27 cellular contexts compared by ENCODE assay signal in the genomic region with DNA sequence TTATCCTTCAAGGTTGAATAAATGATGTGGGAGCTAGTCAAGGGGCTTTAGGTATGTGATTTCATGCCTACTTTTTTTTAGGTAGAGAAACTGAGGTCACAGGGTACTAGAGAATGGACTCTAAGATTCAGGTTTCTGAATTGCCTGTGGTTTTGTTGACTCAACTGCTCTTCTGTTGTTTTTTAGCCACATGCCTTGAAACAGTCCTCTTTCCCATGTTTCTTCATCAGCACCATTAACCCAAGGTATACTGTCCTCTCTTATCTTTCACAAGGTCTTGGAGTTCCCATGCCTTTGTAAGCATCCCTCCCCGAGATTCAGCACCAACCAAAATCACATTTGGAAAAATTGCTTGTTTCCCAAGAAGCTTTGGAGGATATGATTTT.
DNase-seq lines count a peak whose midpoint lies in the region; ATAC-seq and TF ChIP-seq lines count a peak whose summit lies in the region.
"Had no signal": no experiment of that assay in that cellular context is flagged by ENCODE, and none has a peak within 500 bp of the region (broad histone marks: within the 10 kb centered on the region; RNA-seq: fewer than 3 reads in every experiment).

No MANE protein-coding gene starts in this region.

- peaks cover 5% of the 10 kb centered on the region for H3K36me3 ChIP-seq in adipocyte (ENCODE audit: control insufficient read depth, insufficient read depth, low read length, severe bottlenecking)
- no peaks in the 10 kb centered on the region for H3K36me3 ChIP-seq in skeletal muscle satellite cell (ENCODE audit: insufficient read depth, low read length)
- H3K36me3 ChIP-seq: tibial nerve had no signal

- no peak overlapping the region for H3T11ph ChIP-seq in H9 (ENCODE audit: low read length)

- H3K4me1 ChIP-seq in H9 (ENCODE audit: insufficient read depth, low read length) (peaks cover 13% of the 10 kb centered on the region; the same call in 1 of the 2 replicates), adipocyte (ENCODE audit: control insufficient read depth, insufficient read depth, low read length) (peaks cover 44% of the 10 kb centered on the region), skeletal muscle satellite cell (ENCODE audit: control insufficient read depth, insufficient read depth, low read length) (peaks cover 30% of the 10 kb centered on the region)

- no peak overlapping the region for H3K23ac ChIP-seq in H9 (ENCODE audit: insufficient read length, low read depth, low read length)

- no peak overlapping the region for H2AFZ ChIP-seq in H9 (ENCODE audit: low read length)

- no peak overlapping the region for H4K91ac ChIP-seq in H9 (ENCODE audit: insufficient read length, low read depth, low read length)

- no CpG with 5 or more reads among the region's 1 CpG for WGBS in H9 (ENCODE audit: extremely low coverage, insufficient read length, low lambda C conversion rate)

- no peak overlapping the region for H3K9ac ChIP-seq in H9 (ENCODE audit: extremely low read depth, insufficient read length, low read length)
- H3K9ac ChIP-seq in adipocyte (ENCODE audit: low read length) = no peak overlapping the region
- no peak overlapping the region for H3K9ac ChIP-seq in skeletal muscle satellite cell (ENCODE audit: low read depth, low read length)

- no peaks in the 10 kb centered on the region for H3K9me3 ChIP-seq in H9 (ENCODE audit: control insufficient read depth, low read depth, low read length)
- H3K9me3 ChIP-seq in adipocyte (ENCODE audit: control insufficient read depth, low read length) = no peaks in the 10 kb centered on the region
- H3K9me3 ChIP-seq in skeletal muscle satellite cell (replicated peaks; ENCODE audit: low read length) = no peaks in the 10 kb centered on the region
- H3K9me3 ChIP-seq: tibial nerve had no signal

- H2BK15ac ChIP-seq in H9 (ENCODE audit: low read depth, low read length) = no peak overlapping the region

- H3K36me3 Mint-ChIP-seq in H9 (ENCODE audit: insufficient read depth in 1 of 3, low read depth in 3 of 3) = peaks cover 2 to 22% (median 21%) of the 10 kb centered on the region in 3 experiments; a peak in 5 of 7 replicates
- H3K36me3 Mint-ChIP-seq in activated CD4-positive, alpha-beta memory T cell treated with anti-CD3 and anti-CD28 coated beads, Interleukin-2, amount 10 ng/mL, durations not matched to agents 7 days and 5 days (ENCODE audit: low read depth) = no peaks in the 10 kb centered on the region

- H3K27me3 Mint-ChIP-seq in H9 (ENCODE audit: low read depth) = no peaks in the 10 kb centered on the region
- peaks cover 12% of the 10 kb centered on the region for H3K27me3 Mint-ChIP-seq in activated CD4-positive, alpha-beta memory T cell treated with anti-CD3 and anti-CD28 coated beads, Interleukin-2, amount 10 ng/mL, durations not matched to agents 7 days and 5 days
- H3K27me3 Mint-ChIP-seq: activated naive CD8-positive, alpha-beta T cell; progenitor cell of endocrine pancreas had no signal

- no peak for ATAC-seq in HG03097 (IDR thresholded peaks at IDR 0.05; ENCODE audit: low FRiP score, unreplicated experiment)
- ATAC-seq: naive thymus-derived CD8-positive, alpha-beta T cell; SK-N-SH treated with all-trans-retinoic acid at 6 μM for 48 hours had no signal

- H2BK120ac ChIP-seq in H9 (ENCODE audit: low read depth, low read length, poor library complexity, severe bottlenecking) = no peak overlapping the region

- H2BK12ac ChIP-seq in H9 (ENCODE audit: insufficient read length, low read depth, low read length) = no peak overlapping the region

- H4K8ac ChIP-seq in H9 (replicated peaks; ENCODE audit: insufficient read length, low read depth, low read length) = no peak overlapping the region

- H3K4ac ChIP-seq in H9 (ENCODE audit: low read depth, low read length) = no peak overlapping the region

- DNase-seq in H9 = no peak
- no peak for DNase-seq in adipocyte (ENCODE audit: low read depth)
- DNase-seq in fibroblast of the aortic adventitia (ENCODE audit: low read depth) = peak; percentile 11
- no peak for DNase-seq in occipital lobe (lab: John Stamatoyannopoulos, UW)
- no peak for DNase-seq in activated CD4-positive, alpha-beta memory T cell treated with anti-CD3 and anti-CD28 coated beads, Interleukin-2, amount 10 ng/mL, durations not matched to agents 7 days and 5 days
- no peak for DNase-seq in NCI-H2029 (lab: John Stamatoyannopoulos, UW)
- DNase-seq: activated CD4-positive, alpha-beta T cell treated with anti-CD3 and anti-CD28 coated beads, Interleukin-2, amount 10 ng/mL, durations not matched to agents 7 days and 5 days; cortex of kidney; kidney glomerular epithelial cell; naive thymus-derived CD8-positive, alpha-beta T cell; NCI-H1436 treated with DMSO at 0.1 percent for 48 hours; NCI-H2171 treated with DMSO at 0.1 percent for 48 hours; NCI-H524 treated with DMSO at 0.1 percent for 48 hours; RPMI8226; stimulated activated CD4-positive, alpha-beta T cell treated with anti-CD3 and anti-CD28 coated beads, Interleukin-4, amount 100 ng/mL, for 1 hour; stimulated activated naive CD4-positive, alpha-beta T cell had no signal

- no peaks in the 10 kb centered on the region for H3K9me3 Mint-ChIP-seq in H9
- peaks cover 2% of the 10 kb centered on the region for H3K9me3 Mint-ChIP-seq in activated CD4-positive, alpha-beta memory T cell treated with anti-CD3 and anti-CD28 coated beads, Interleukin-2, amount 10 ng/mL, durations not matched to agents 7 days and 5 days
- H3K9me3 Mint-ChIP-seq: activated CD4-positive, alpha-beta T cell treated with anti-CD3 and anti-CD28 coated beads, Interleukin-2, amount 10 ng/mL, durations not matched to agents 7 days and 5 days; activated T-helper 1 cell treated with anti-CD3 and anti-CD28 coated beads, Interleukin-12 subunit alpha, Interleukin-12 subunit beta, Interleukin-2, Interleukin-4 antibody, amounts not matched to agents 30 ng/mL and 10 ng/mL and 1 ng/mL, durations not matched to agents 14 hours and 24 hours and 36 hours; memory B cell; T-helper 2 cell treated with Interferon-gamma antibody and Interleukin-4, amounts not matched to agents 5 μg/mL and 100 μg/mL, for 36 hours had no signal

- H2BK20ac ChIP-seq in H9 (ENCODE audit: low read depth, low read length, poor library complexity, severe bottlenecking) = no peak overlapping the region

- H3K4me3 Mint-ChIP-seq in H9 = no peak overlapping the region
- no peak overlapping the region for H3K4me3 Mint-ChIP-seq in activated CD4-positive, alpha-beta memory T cell treated with anti-CD3 and anti-CD28 coated beads, Interleukin-2, amount 10 ng/mL, durations not matched to agents 7 days and 5 days
- H3K4me3 Mint-ChIP-seq: activated CD4-positive, alpha-beta T cell treated with anti-CD3 and anti-CD28 coated beads, Interleukin-2, amount 10 ng/mL, durations not matched to agents 7 days and 5 days; activated naive CD8-positive, alpha-beta T cell; activated T-helper 1 cell treated with anti-CD3 and anti-CD28 coated beads, Interleukin-12 subunit alpha, Interleukin-12 subunit beta, Interleukin-2, Interleukin-4 antibody, amounts not matched to agents 30 ng/mL and 10 ng/mL and 1 ng/mL, durations not matched to agents 14 hours and 24 hours and 36 hours; memory B cell; naive thymus-derived CD8-positive, alpha-beta T cell; T-helper 2 cell treated with Interferon-gamma antibody and Interleukin-4, amounts not matched to agents 5 μg/mL and 100 μg/mL, for 36 hours had no signal

- H3K18ac ChIP-seq in H9 (ENCODE audit: insufficient read length, low read depth, low read length) = no peak overlapping the region

- no peak overlapping the region for H3K4me2 ChIP-seq in H9 (ENCODE audit: insufficient read depth, insufficient read length, low read length)
- H3K4me2 ChIP-seq in skeletal muscle satellite cell (ENCODE audit: low read length) = peak overlapping the region; percentile 62

- peaks cover 50% of the 10 kb centered on the region; the same call in 1 of the 2 replicates for H3K79me2 ChIP-seq in H9 (ENCODE audit: insufficient read depth, low read length)

- H3K23me2 ChIP-seq in H9 (ENCODE audit: insufficient read length, low read depth, low read length, poor library complexity, severe bottlenecking) = no peaks in the 10 kb centered on the region

- POLR2A ChIA-PET in activated CD4-positive, alpha-beta memory T cell treated with anti-CD3 and anti-CD28 coated beads, Interleukin-2, amount 10 ng/mL, durations not matched to agents 7 days and 5 days (lab: Charles Lee) = no interaction called here

- no peak overlapping the region for H3K56ac ChIP-seq in H9 (ENCODE audit: insufficient read length, low read depth, low read length)

- no peak overlapping the region for H3K27ac ChIP-seq in H9 (ENCODE audit: insufficient read length, low read depth, low read length)
- H3K27ac ChIP-seq: VCaP had no signal

- H4K20me1 ChIP-seq in H9 (ENCODE audit: control insufficient read depth, insufficient read depth, insufficient read length) = no peaks in the 10 kb centered on the region

- H3K27me3 ChIP-seq in H9 (ENCODE audit: insufficient read depth, low read length) (no peaks in the 10 kb centered on the region), adipocyte (replicated peaks; ENCODE audit: control insufficient read depth, insufficient read depth, low read length) (no peaks in the 10 kb centered on the region), skeletal muscle satellite cell (ENCODE audit: control insufficient read depth, insufficient read depth, low read length) (no peaks in the 10 kb centered on the region)
- H3K27me3 ChIP-seq: tibial nerve had no signal

- no peak overlapping the region for H2BK5ac ChIP-seq in H9 (ENCODE audit: insufficient read length, low read length)

- peak overlapping the region in 2 of 3 experiments; percentile 49 to 56; a peak in 1 of 7 replicates for H3K27ac Mint-ChIP-seq in H9
- H3K27ac Mint-ChIP-seq in activated CD4-positive, alpha-beta memory T cell treated with anti-CD3 and anti-CD28 coated beads, Interleukin-2, amount 10 ng/mL, durations not matched to agents 7 days and 5 days = no peak overlapping the region
- H3K27ac Mint-ChIP-seq: activated CD4-positive, alpha-beta T cell treated with anti-CD3 and anti-CD28 coated beads, Interleukin-2, amount 10 ng/mL, durations not matched to agents 7 days and 5 days; activated naive CD8-positive, alpha-beta T cell; activated T-helper 1 cell treated with anti-CD3 and anti-CD28 coated beads, Interleukin-12 subunit alpha, Interleukin-12 subunit beta, Interleukin-2, Interleukin-4 antibody, amounts not matched to agents 30 ng/mL and 10 ng/mL and 1 ng/mL, durations not matched to agents 14 hours and 24 hours and 36 hours; memory B cell; naive thymus-derived CD8-positive, alpha-beta T cell; progenitor cell of endocrine pancreas; T-helper 2 cell treated with Interferon-gamma antibody and Interleukin-4, amounts not matched to agents 5 μg/mL and 100 μg/mL, for 36 hours had no signal

- H2AK5ac ChIP-seq in H9 (ENCODE audit: insufficient read length, low read length) = no peak overlapping the region

- H3K4me3 ChIP-seq in adipocyte (ENCODE audit: low read length) = peak overlapping the region; percentile 52
- H3K4me3 ChIP-seq in fibroblast of the aortic adventitia (ENCODE audit: low read depth, low read length) = no peak overlapping the region
- H3K4me3 ChIP-seq in skeletal muscle satellite cell (ENCODE audit: low read length) = no peak overlapping the region
- H3K4me3 ChIP-seq: skin epidermis had no signal

- H4K5ac ChIP-seq in H9 (ENCODE audit: insufficient read length, low read depth, low read length) = no peak overlapping the region

- no peak overlapping the region for H3K14ac ChIP-seq in H9 (ENCODE audit: insufficient read depth, low read length)

- H3K79me1 ChIP-seq in H9 (ENCODE audit: insufficient read depth, low read depth, low read length, poor library complexity, severe bottlenecking) = peaks cover 13% of the 10 kb centered on the region

- H3K4me1 Mint-ChIP-seq in H9 = peaks cover 66 to 71% of the 10 kb centered on the region in 2 experiments
- H3K4me1 Mint-ChIP-seq in activated CD4-positive, alpha-beta memory T cell treated with anti-CD3 and anti-CD28 coated beads, Interleukin-2, amount 10 ng/mL, durations not matched to agents 7 days and 5 days = no peaks in the 10 kb centered on the region
- H3K4me1 Mint-ChIP-seq: activated CD4-positive, alpha-beta T cell treated with anti-CD3 and anti-CD28 coated beads, Interleukin-2, amount 10 ng/mL, durations not matched to agents 7 days and 5 days; memory B cell had no signal

- TF ChIP-seq CTCF in H9 (conservative IDR thresholded peaks at IDR 0.05) (no peak), fibroblast of the aortic adventitia (IDR thresholded peaks at IDR 0.05; ENCODE audit: insufficient read depth, low read length) (no peak)

- CTCF ChIA-PET in activated CD4-positive, alpha-beta memory T cell treated with anti-CD3 and anti-CD28 coated beads, Interleukin-2, amount 10 ng/mL, durations not matched to agents 7 days and 5 days (lab: Charles Lee) = no interaction called here
